19 cellular contexts compared by ENCODE assay signal in the genomic region with DNA sequence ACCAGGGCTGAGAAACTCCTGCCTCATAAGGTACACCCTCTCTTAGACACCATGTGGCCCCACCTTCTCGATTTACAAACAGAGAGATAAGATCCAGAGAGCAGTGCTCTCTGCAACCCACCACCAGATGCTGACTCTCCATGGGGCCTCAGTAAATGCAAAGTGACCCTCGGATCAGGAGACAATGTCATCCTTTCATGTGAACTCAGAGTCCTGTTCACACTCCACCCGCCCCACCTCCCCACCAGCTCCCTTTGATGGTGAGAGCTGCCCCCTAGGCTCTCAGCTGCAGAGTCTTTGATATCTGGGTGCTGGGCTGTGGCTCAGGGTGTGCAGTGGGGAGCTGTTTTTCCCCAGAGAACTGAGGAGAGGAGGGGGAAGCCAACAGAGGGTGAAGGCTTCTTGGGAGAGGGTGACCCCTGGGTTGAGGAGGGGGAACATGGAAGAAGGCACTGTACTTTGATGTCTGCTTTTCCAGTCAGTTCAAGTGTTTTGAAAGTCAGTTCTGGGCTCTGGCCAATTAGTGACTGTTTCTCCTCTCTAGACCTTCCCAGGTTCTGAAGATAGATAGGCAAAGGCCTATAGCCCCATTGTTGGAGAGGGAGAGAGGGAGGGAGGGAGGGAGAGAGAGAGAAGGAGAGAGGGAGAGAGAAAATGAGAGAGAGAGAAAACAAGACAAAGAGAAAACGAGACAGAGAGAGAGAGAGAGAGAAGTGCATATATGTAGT.
DNase-seq lines count a peak whose midpoint lies in the region; ATAC-seq and TF ChIP-seq lines count a peak whose summit lies in the region.
"Had no signal": no experiment of that assay in that cellular context is flagged by ENCODE, and none has a peak within 500 bp of the region (broad histone marks: within the 10 kb centered on the region; RNA-seq: fewer than 3 reads in every experiment).

No MANE protein-coding gene starts in this region.

- H3K36me3 Mint-ChIP-seq in WTC11 (no peaks in the 10 kb centered on the region), CD14-positive monocyte (no peaks in the 10 kb centered on the region)
- H3K36me3 Mint-ChIP-seq: type B pancreatic cell had no signal

- peak overlapping the region; percentile 51 for H3K27ac ChIP-seq in temporal lobe (ENCODE audit: low read depth, low read length)
- H3K27ac ChIP-seq: 22Rv1, HL-60, parathyroid adenoma, VCaP had no signal

- DNase-seq in NCI-H524 (lab: John Stamatoyannopoulos, UW) (peak; percentile 5 to 58), NCI-H524 treated with DMSO at 0.1 percent for 48 hours (lab: John Stamatoyannopoulos, UW) (no peak), WTC11 (ENCODE audit: low spot score) (no peak), iPS-NIHi11 (ENCODE audit: low spot score) (peak; percentile 47), CD14-positive monocyte (ENCODE audit: low spot score) (no peak)
- DNase-seq in activated CD8-positive, alpha-beta memory T cell treated with anti-CD3 and anti-CD28 coated beads, Interleukin-2, amount 50 U/mL, for 48 hours, result no peak
- DNase-seq in stimulated activated CD4-positive, alpha-beta T cell treated with anti-CD3 and anti-CD28 coated beads, Interleukin-12 subunit alpha, Interleukin-12 subunit beta, amount 100 ng/mL, for 4 hours, result no peak
- DNase-seq: activated CD4-positive, alpha-beta memory T cell treated with anti-CD3 and anti-CD28 coated beads, Interleukin-2, amount 10 ng/mL, durations not matched to agents 7 days and 5 days; BE2C; left ventricle myocardium superior; Right ventricle myocardium superior had no signal

- POLR2A ChIA-PET in WTC11 (lab: Charles Lee), result no interaction called here

- CTCF ChIA-PET in WTC11 (lab: Charles Lee), result interaction anchor here (1.1 to 1.5 kb wide), 2 partner anchors 29 to 32 kb away, joined by 3 to 7 read pairs; no protein-coding TSS in a partner anchor

- peaks cover 17% of the 10 kb centered on the region for H3K4me1 Mint-ChIP-seq in WTC11
- H3K4me1 Mint-ChIP-seq in CD14-positive monocyte, result peaks cover 3% of the 10 kb centered on the region
- H3K4me1 Mint-ChIP-seq: activated CD4-positive, alpha-beta memory T cell treated with anti-CD3 and anti-CD28 coated beads, Interleukin-2, amount 10 ng/mL, durations not matched to agents 7 days and 5 days; central memory CD8-positive, alpha-beta T cell had no signal

- no peak overlapping the region for H3K27ac Mint-ChIP-seq in WTC11
- H3K27ac Mint-ChIP-seq in CD14-positive monocyte, result no peak overlapping the region
- H3K27ac Mint-ChIP-seq: activated CD4-positive, alpha-beta memory T cell treated with anti-CD3 and anti-CD28 coated beads, Interleukin-2, amount 10 ng/mL, durations not matched to agents 7 days and 5 days; type B pancreatic cell had no signal

- no peak overlapping the region for H3K4me3 Mint-ChIP-seq in WTC11
- H3K4me3 Mint-ChIP-seq in CD14-positive monocyte, result no peak overlapping the region
- H3K4me3 Mint-ChIP-seq: activated CD4-positive, alpha-beta memory T cell treated with anti-CD3 and anti-CD28 coated beads, Interleukin-2, amount 10 ng/mL, durations not matched to agents 7 days and 5 days; central memory CD8-positive, alpha-beta T cell; type B pancreatic cell had no signal

- H3K27me3 Mint-ChIP-seq in WTC11 (ENCODE audit: low read depth), result no peaks in the 10 kb centered on the region
- peaks cover 0 to 4% (median 0%) of the 10 kb centered on the region in 3 donors for H3K27me3 Mint-ChIP-seq in CD14-positive monocyte (ENCODE audit: low read depth in 3 of 3)
- H3K27me3 Mint-ChIP-seq: central memory CD8-positive, alpha-beta T cell had no signal

- peak; percentile 78 for ATAC-seq in WTC11
- ATAC-seq: K562, left ventricle myocardium superior had no signal

- intact Hi-C loops in CD14-positive monocyte (cut with micrococcal nuclease), result no loop called here

- H3K9me3 Mint-ChIP-seq in WTC11, result no peaks in the 10 kb centered on the region
- no peaks in the 10 kb centered on the region for H3K9me3 Mint-ChIP-seq in CD14-positive monocyte
- H3K9me3 Mint-ChIP-seq: activated CD4-positive, alpha-beta memory T cell treated with anti-CD3 and anti-CD28 coated beads, Interleukin-2, amount 10 ng/mL, durations not matched to agents 7 days and 5 days; central memory CD8-positive, alpha-beta T cell; type B pancreatic cell had no signal

- TF ChIP-seq CTCF in WTC11 (IDR thresholded peaks at IDR 0.05), result no peak
- no peak for TF ChIP-seq CTCF in CD14-positive monocyte (IDR thresholded peaks at IDR 0.05)

TF ChIP-seq in WTC11, 78 proteins besides CTCF, POLR2A, EP300 and RAD21 (continues in another document):
- TF ChIP-seq, protein P1, sequence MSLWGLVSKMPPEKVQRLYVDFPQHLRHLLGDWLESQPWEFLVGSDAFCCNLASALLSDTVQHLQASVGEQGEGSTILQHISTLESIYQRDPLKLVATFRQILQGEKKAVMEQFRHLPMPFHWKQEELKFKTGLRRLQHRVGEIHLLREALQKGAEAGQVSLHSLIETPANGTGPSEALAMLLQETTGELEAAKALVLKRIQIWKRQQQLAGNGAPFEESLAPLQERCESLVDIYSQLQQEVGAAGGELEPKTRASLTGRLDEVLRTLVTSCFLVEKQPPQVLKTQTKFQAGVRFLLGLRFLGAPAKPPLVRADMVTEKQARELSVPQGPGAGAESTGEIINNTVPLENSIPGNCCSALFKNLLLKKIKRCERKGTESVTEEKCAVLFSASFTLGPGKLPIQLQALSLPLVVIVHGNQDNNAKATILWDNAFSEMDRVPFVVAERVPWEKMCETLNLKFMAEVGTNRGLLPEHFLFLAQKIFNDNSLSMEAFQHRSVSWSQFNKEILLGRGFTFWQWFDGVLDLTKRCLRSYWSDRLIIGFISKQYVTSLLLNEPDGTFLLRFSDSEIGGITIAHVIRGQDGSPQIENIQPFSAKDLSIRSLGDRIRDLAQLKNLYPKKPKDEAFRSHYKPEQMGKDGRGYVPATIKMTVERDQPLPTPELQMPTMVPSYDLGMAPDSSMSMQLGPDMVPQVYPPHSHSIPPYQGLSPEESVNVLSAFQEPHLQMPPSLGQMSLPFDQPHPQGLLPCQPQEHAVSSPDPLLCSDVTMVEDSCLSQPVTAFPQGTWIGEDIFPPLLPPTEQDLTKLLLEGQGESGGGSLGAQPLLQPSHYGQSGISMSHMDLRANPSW (CRISPR knock-in tag; conservative IDR thresholded peaks at IDR 0.05; ENCODE audit: low read depth), result no peak
- TF ChIP-seq, protein P2, sequence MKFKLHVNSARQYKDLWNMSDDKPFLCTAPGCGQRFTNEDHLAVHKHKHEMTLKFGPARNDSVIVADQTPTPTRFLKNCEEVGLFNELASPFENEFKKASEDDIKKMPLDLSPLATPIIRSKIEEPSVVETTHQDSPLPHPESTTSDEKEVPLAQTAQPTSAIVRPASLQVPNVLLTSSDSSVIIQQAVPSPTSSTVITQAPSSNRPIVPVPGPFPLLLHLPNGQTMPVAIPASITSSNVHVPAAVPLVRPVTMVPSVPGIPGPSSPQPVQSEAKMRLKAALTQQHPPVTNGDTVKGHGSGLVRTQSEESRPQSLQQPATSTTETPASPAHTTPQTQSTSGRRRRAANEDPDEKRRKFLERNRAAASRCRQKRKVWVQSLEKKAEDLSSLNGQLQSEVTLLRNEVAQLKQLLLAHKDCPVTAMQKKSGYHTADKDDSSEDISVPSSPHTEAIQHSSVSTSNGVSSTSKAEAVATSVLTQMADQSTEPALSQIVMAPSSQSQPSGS (CRISPR knock-in tag; IDR thresholded peaks at IDR 0.05; ENCODE audit: borderline replicate concordance, low read depth), result no peak
- no peak for TF ChIP-seq ESRRA (CRISPR knock-in tag; IDR thresholded peaks at IDR 0.05; ENCODE audit: borderline replicate concordance)
- no peak for TF ChIP-seq IRF2 (CRISPR knock-in tag; IDR thresholded peaks at IDR 0.05; ENCODE audit: borderline replicate concordance, low read depth)
- TF ChIP-seq ZBTB21 (CRISPR knock-in tag; IDR thresholded peaks at IDR 0.05; ENCODE audit: borderline replicate concordance), result no peak
- TF ChIP-seq, protein P3, sequence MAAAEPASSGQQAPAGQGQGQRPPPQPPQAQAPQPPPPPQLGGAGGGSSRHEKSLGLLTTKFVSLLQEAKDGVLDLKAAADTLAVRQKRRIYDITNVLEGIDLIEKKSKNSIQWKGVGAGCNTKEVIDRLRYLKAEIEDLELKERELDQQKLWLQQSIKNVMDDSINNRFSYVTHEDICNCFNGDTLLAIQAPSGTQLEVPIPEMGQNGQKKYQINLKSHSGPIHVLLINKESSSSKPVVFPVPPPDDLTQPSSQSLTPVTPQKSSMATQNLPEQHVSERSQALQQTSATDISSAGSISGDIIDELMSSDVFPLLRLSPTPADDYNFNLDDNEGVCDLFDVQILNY (CRISPR knock-in tag; IDR thresholded peaks at IDR 0.05), result no peak
- TF ChIP-seq, protein P4, sequence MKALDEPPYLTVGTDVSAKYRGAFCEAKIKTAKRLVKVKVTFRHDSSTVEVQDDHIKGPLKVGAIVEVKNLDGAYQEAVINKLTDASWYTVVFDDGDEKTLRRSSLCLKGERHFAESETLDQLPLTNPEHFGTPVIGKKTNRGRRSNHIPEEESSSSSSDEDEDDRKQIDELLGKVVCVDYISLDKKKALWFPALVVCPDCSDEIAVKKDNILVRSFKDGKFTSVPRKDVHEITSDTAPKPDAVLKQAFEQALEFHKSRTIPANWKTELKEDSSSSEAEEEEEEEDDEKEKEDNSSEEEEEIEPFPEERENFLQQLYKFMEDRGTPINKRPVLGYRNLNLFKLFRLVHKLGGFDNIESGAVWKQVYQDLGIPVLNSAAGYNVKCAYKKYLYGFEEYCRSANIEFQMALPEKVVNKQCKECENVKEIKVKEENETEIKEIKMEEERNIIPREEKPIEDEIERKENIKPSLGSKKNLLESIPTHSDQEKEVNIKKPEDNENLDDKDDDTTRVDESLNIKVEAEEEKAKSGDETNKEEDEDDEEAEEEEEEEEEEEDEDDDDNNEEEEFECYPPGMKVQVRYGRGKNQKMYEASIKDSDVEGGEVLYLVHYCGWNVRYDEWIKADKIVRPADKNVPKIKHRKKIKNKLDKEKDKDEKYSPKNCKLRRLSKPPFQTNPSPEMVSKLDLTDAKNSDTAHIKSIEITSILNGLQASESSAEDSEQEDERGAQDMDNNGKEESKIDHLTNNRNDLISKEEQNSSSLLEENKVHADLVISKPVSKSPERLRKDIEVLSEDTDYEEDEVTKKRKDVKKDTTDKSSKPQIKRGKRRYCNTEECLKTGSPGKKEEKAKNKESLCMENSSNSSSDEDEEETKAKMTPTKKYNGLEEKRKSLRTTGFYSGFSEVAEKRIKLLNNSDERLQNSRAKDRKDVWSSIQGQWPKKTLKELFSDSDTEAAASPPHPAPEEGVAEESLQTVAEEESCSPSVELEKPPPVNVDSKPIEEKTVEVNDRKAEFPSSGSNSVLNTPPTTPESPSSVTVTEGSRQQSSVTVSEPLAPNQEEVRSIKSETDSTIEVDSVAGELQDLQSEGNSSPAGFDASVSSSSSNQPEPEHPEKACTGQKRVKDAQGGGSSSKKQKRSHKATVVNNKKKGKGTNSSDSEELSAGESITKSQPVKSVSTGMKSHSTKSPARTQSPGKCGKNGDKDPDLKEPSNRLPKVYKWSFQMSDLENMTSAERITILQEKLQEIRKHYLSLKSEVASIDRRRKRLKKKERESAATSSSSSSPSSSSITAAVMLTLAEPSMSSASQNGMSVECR (CRISPR knock-in tag; IDR thresholded peaks at IDR 0.05; ENCODE audit: borderline replicate concordance), result no peak
- TF ChIP-seq CREM (CRISPR knock-in tag; IDR thresholded peaks at IDR 0.05), result no peak
- TF ChIP-seq TEAD4 (CRISPR knock-in tag; IDR thresholded peaks at IDR 0.05), result no peak

Comparison
In these comparisons a context has a peak if more than half of its experiments do, and no peak if none do; other contexts are left out.
1. DNase-seq: peak in NCI-H524 (2 of 2) and iPS-NIHi11 (single experiment); none in NCI-H524 treated with DMSO at 0.1 percent for 48 hours (single experiment), WTC11 (single experiment), activated CD8-positive, alpha-beta memory T cell treated with anti-CD3 and anti-CD28 coated beads, Interleukin-2, amount 50 U/mL, for 48 hours (single experiment), stimulated activated CD4-positive, alpha-beta T cell treated with anti-CD3 and anti-CD28 coated beads, Interleukin-12 subunit alpha, Interleukin-12 subunit beta, amount 100 ng/mL, for 4 hours (single experiment) and CD14-positive monocyte (single experiment).